ENCODE assay signal across 1 cellular context in the genomic region with DNA sequence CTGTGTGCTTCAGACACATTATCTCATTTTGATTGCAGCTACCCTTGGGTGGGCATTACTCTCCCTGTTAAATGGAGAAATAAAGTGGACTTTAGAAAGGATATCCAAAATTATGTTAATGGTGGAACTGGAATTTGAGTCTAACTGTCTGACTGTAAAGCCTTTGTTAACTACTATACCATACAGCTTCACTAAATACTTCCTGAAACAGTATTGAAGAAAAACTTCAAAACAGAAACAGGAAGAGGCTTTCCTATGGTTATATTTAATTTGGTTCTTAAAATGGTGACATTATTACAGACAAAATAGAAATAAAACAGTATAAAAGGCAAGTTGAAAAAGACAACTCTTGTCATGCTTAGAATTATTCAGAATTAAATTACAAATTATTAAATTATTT.
TF ChIP-seq lines count a peak whose summit lies in the region.

No MANE protein-coding gene starts in this region.

TF ChIP-seq in endothelial cell of umbilical vein, 7 proteins besides CTCF, POLR2A, EP300 and RAD21:
- TF ChIP-seq GATA2 (IDR thresholded peaks at IDR 0.05; ENCODE audit: insufficient read depth, insufficient read length, low read depth, low read length) (no peak), EZH2 (IDR thresholded peaks at IDR 0.05; ENCODE audit: borderline replicate concordance, low read depth, low read length, severe bottlenecking) (no peak), FOS (IDR thresholded peaks at IDR 0.05; ENCODE audit: borderline replicate concordance, insufficient read depth, low read length) (no peak), POLR2AphosphoS5 (IDR thresholded peaks at IDR 0.05; ENCODE audit: insufficient read depth, low read depth, low read length) (no peak), MYC (IDR thresholded peaks at IDR 0.05; ENCODE audit: low read depth, low read length) (no peak)
- TF ChIP-seq, protein P1, sequence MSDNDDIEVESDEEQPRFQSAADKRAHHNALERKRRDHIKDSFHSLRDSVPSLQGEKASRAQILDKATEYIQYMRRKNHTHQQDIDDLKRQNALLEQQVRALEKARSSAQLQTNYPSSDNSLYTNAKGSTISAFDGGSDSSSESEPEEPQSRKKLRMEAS (IDR thresholded peaks at IDR 0.05; ENCODE audit: insufficient read depth, insufficient read length), result no peak
TF ChIP-seq in endothelial cell of umbilical vein: peak in this region for 0.
